8 cellular contexts compared by ENCODE assay signal in genomic region chr3:42653560-42654330, GRCh38. TPM values are rescaled to one million over a fixed set of nuclear protein-coding genes. Genes with fewer than 3 reads are reported as not detected.
A peak's percentile ranks its signal among the peaks of the same experiment; 100 is the strongest.
DNase-seq lines count a peak whose midpoint lies in the region; ATAC-seq and TF ChIP-seq lines count a peak whose summit lies in the region.

Gene ZBTB47, plus strand, starts transcription at chr3:42653697. Its CDS starts 4,659 bp downstream, at chr3:42658356.

- H3K27ac ChIP-seq in PC-3 (ENCODE audit: low read length): peak within 1 kb of the TSS; percentile 53

- H3K4me1 Mint-ChIP-seq in dendritic cell treated with granulocyte-macrophage colony-stimulating factor and Interleukin-4, amounts not matched to agents 40 ng/mL and 50 ng/mL, for 4 days (ENCODE audit: low read depth): peaks cover 86% of the 10 kb centered on the region
- H3K4me1 Mint-ChIP-seq in stimulated activated memory B cell treated with anti-CD40 and anti-IgM and Interleukin-4, amounts not matched to agents 10 μg/mL and 1 μg/mL and 100 μg/mL, for 72 hours: peaks cover 23% of the 10 kb centered on the region

- peaks cover 28% of the 10 kb centered on the region for H3K4me1 ChIP-seq in PC-3 (ENCODE audit: insufficient read depth, low read length)

- H3K27ac Mint-ChIP-seq in dendritic cell treated with granulocyte-macrophage colony-stimulating factor and Interleukin-4, amounts not matched to agents 40 ng/mL and 50 ng/mL, for 4 days: peak within 1 kb of the TSS; percentile 90
- peak within 1 kb of the TSS; percentile 82 for H3K27ac Mint-ChIP-seq in stimulated activated memory B cell treated with anti-CD40 and anti-IgM and Interleukin-4, amounts not matched to agents 10 μg/mL and 1 μg/mL and 100 μg/mL, for 72 hours

- no peaks in the 10 kb centered on the region for H3K9me2 ChIP-seq in PC-3 (replicated peaks; ENCODE audit: low read length)

- peak; percentile 58 for DNase-seq in activated CD8-positive, alpha-beta memory T cell treated with anti-CD3 and anti-CD28 coated beads, Interleukin-2, amount 50 U/mL, for 48 hours
- no peak for DNase-seq in activated CD8-positive, alpha-beta memory T cell treated with anti-CD3 and anti-CD28 coated beads, Interleukin-2, amount 50 U/mL, for 4 hours
- DNase-seq in PC-3 (peak; percentile 44), left kidney (ENCODE audit: low read depth, low spot score) (peak; percentile 66), erythroblast (lab: John Stamatoyannopoulos, UW) (no peak)

- no peaks in the 10 kb centered on the region for H4K20me1 ChIP-seq in PC-3 (ENCODE audit: low read length)

- H3K4me2 ChIP-seq in PC-3 (ENCODE audit: low read length): peak within 1 kb of the TSS; percentile 100

- peak within 1 kb of the TSS; percentile 89 for H2AFZ ChIP-seq in PC-3 (ENCODE audit: low read length)

- H3K4me3 ChIP-seq in PC-3 (ENCODE audit: low read length): peak within 1 kb of the TSS; percentile 85

- intact Hi-C loops in PC-3 (cut with micrococcal nuclease): loop anchor here (2.0 kb wide), 2 partner anchors 53 to 175 kb away; partner anchors contain the start of gene NKTR
- intact Hi-C loops in dendritic cell treated with granulocyte-macrophage colony-stimulating factor and Interleukin-4, amounts not matched to agents 40 ng/mL and 50 ng/mL, for 4 days (cut with micrococcal nuclease): loop anchor here (2.0 to 5.0 kb wide), 3 partner anchors 53 to 94 kb away; partner anchors contain the start of genes NKTR and SEC22C

- TF ChIP-seq CTCF in PC-3 (conservative IDR thresholded peaks at IDR 0.05; ENCODE audit: low read depth, low read length): no peak

- BruUV-seq in PC-3 (replicated peaks; lab: Mats Ljungman, UMichigan): TSS peak; percentile 50

- CTCF ChIA-PET in PC-3 (lab: Charles Lee): no interaction called here

- H3K9ac ChIP-seq in PC-3 (ENCODE audit: low read length): peak within 1 kb of the TSS; percentile 78

- H3F3A ChIP-seq in PC-3 (ENCODE audit: low read length, unreplicated experiment): no peaks in the 10 kb centered on the region

- H3K79me2 ChIP-seq in PC-3 (ENCODE audit: low read length): 0 out of 2 replicates have a peak, but pooled peaks cover 8% of the 10 kb centered on the region

- no peaks in the 10 kb centered on the region for H3K27me3 Mint-ChIP-seq in dendritic cell treated with granulocyte-macrophage colony-stimulating factor and Interleukin-4, amounts not matched to agents 40 ng/mL and 50 ng/mL, for 4 days
- peaks cover 18% of the 10 kb centered on the region for H3K27me3 Mint-ChIP-seq in stimulated activated memory B cell treated with anti-CD40 and anti-IgM and Interleukin-4, amounts not matched to agents 10 μg/mL and 1 μg/mL and 100 μg/mL, for 72 hours

- peak; percentile 6 for ATAC-seq in PC-3
- ATAC-seq in stimulated activated memory B cell treated with anti-CD40 and anti-IgM and Interleukin-4, amounts not matched to agents 10 μg/mL and 1 μg/mL and 100 μg/mL, for 72 hours: peak; percentile 4
- ATAC-seq in HG03159 (IDR thresholded peaks at IDR 0.05; ENCODE audit: unreplicated experiment): no peak

- H3K9me3 ChIP-seq in PC-3 (ENCODE audit: low read length): no peaks in the 10 kb centered on the region

- H3K9me3 Mint-ChIP-seq in dendritic cell treated with granulocyte-macrophage colony-stimulating factor and Interleukin-4, amounts not matched to agents 40 ng/mL and 50 ng/mL, for 4 days: no peaks in the 10 kb centered on the region
- no peaks in the 10 kb centered on the region for H3K9me3 Mint-ChIP-seq in stimulated activated memory B cell treated with anti-CD40 and anti-IgM and Interleukin-4, amounts not matched to agents 10 μg/mL and 1 μg/mL and 100 μg/mL, for 72 hours

- peaks cover 5% of the 10 kb centered on the region for H3K36me3 ChIP-seq in PC-3 (ENCODE audit: low read depth, low read length)

- no peak for TF ChIP-seq POLR2A in erythroblast (IDR thresholded peaks at IDR 0.05; ENCODE audit: low read length)

- POLR2A ChIA-PET in PC-3 (lab: Charles Lee; ENCODE audit: unreplicated experiment): no interaction called here

- H3K4me3 Mint-ChIP-seq in dendritic cell treated with granulocyte-macrophage colony-stimulating factor and Interleukin-4, amounts not matched to agents 40 ng/mL and 50 ng/mL, for 4 days: peak within 1 kb of the TSS; percentile 89
- peak within 1 kb of the TSS; percentile 85 for H3K4me3 Mint-ChIP-seq in stimulated activated memory B cell treated with anti-CD40 and anti-IgM and Interleukin-4, amounts not matched to agents 10 μg/mL and 1 μg/mL and 100 μg/mL, for 72 hours

- H3K27me3 ChIP-seq in PC-3 (ENCODE audit: low read length): no peaks in the 10 kb centered on the region

- H3K36me3 Mint-ChIP-seq in dendritic cell treated with granulocyte-macrophage colony-stimulating factor and Interleukin-4, amounts not matched to agents 40 ng/mL and 50 ng/mL, for 4 days (ENCODE audit: low read depth): peaks cover 61% of the 10 kb centered on the region
- peaks cover 10% of the 10 kb centered on the region for H3K36me3 Mint-ChIP-seq in stimulated activated memory B cell treated with anti-CD40 and anti-IgM and Interleukin-4, amounts not matched to agents 10 μg/mL and 1 μg/mL and 100 μg/mL, for 72 hours

RNA-seq across cellular contexts. Expression of gene ZBTB47, which starts in this region (rescaled TPM):
- total RNA-seq in PC-3 (2014; rRNA removed): 9.5 and 10.8 TPM in 2 replicates

Comparison
In these comparisons a context has a peak if more than half of its experiments do, and no peak if none do; other contexts are left out.
1. DNase-seq: peak in activated CD8-positive, alpha-beta memory T cell treated with anti-CD3 and anti-CD28 coated beads, Interleukin-2, amount 50 U/mL, for 48 hours (single experiment), PC-3 (single experiment) and left kidney (single experiment); none in activated CD8-positive, alpha-beta memory T cell treated with anti-CD3 and anti-CD28 coated beads, Interleukin-2, amount 50 U/mL, for 4 hours (single experiment) and erythroblast (0 of 2).